In genomic region chr15:75360856-75361255, GRCh38 we compare ENCODE assay signal across 24 cellular contexts. TPM values are rescaled to one million over a fixed set of nuclear protein-coding genes. Genes with fewer than 3 reads are reported as not detected.
DNase-seq lines count a peak whose midpoint lies in the region; ATAC-seq and TF ChIP-seq lines count a peak whose summit lies in the region.
"Had no signal": no experiment of that assay in that cellular context is flagged by ENCODE, and none has a peak within 500 bp of the region (broad histone marks: within the 10 kb centered on the region; RNA-seq: fewer than 3 reads in every experiment).

No MANE protein-coding gene starts in this region.

- no peaks in the 10 kb centered on the region for H3K9me3 Mint-ChIP-seq in activated naive CD4-positive, alpha-beta T cell treated with anti-CD3 and anti-CD28 coated beads, Interleukin-2, amount 50 U/mL, for 72 hours
- H3K9me3 Mint-ChIP-seq in activated naive CD4-positive, alpha-beta T cell treated with anti-CD3 and anti-CD28 coated beads, Interleukin-2, amount 10 ng/mL, durations not matched to agents 7 days and 5 days: no peaks in the 10 kb centered on the region
- no peaks in the 10 kb centered on the region for H3K9me3 Mint-ChIP-seq in activated T-helper 17 cell treated with anti-CD3 and anti-CD28 coated beads, Interleukin-2, amount 50 U/mL, for 72 hours
- no peaks in the 10 kb centered on the region for H3K9me3 Mint-ChIP-seq in stimulated activated memory B cell treated with anti-CD40 and anti-IgM and Interleukin-4, amounts not matched to agents 10 μg/mL and 1 μg/mL and 100 μg/mL, for 72 hours
- no peaks in the 10 kb centered on the region for H3K9me3 Mint-ChIP-seq in CD4-positive, alpha-beta memory T cell
- H3K9me3 Mint-ChIP-seq: CD4-positive, CD25-positive, alpha-beta regulatory T cell had no signal

- peaks cover 64% of the 10 kb centered on the region for H3K36me3 ChIP-seq in CD4-positive, alpha-beta memory T cell (ENCODE audit: insufficient read depth, low read length)
- H3K36me3 ChIP-seq in upper lobe of right lung: peaks cover 99% of the 10 kb centered on the region

- no peaks in the 10 kb centered on the region for H3K27me3 Mint-ChIP-seq in activated naive CD4-positive, alpha-beta T cell treated with anti-CD3 and anti-CD28 coated beads, Interleukin-2, amount 10 ng/mL, durations not matched to agents 7 days and 5 days
- no peaks in the 10 kb centered on the region for H3K27me3 Mint-ChIP-seq in activated T-helper 17 cell treated with anti-CD3 and anti-CD28 coated beads, Interleukin-2, amount 50 U/mL, for 72 hours
- H3K27me3 Mint-ChIP-seq in stimulated activated memory B cell treated with anti-CD40 and anti-IgM and Interleukin-4, amounts not matched to agents 10 μg/mL and 1 μg/mL and 100 μg/mL, for 72 hours: no peaks in the 10 kb centered on the region
- no peaks in the 10 kb centered on the region for H3K27me3 Mint-ChIP-seq in CD4-positive, alpha-beta memory T cell
- H3K27me3 Mint-ChIP-seq: CD4-positive, CD25-positive, alpha-beta regulatory T cell had no signal

- H3K36me3 Mint-ChIP-seq in activated naive CD4-positive, alpha-beta T cell treated with anti-CD3 and anti-CD28 coated beads, Interleukin-2, amount 50 U/mL, for 72 hours: no peaks in the 10 kb centered on the region
- peaks cover 23% of the 10 kb centered on the region for H3K36me3 Mint-ChIP-seq in activated naive CD4-positive, alpha-beta T cell treated with anti-CD3 and anti-CD28 coated beads, Interleukin-2, amount 10 ng/mL, durations not matched to agents 7 days and 5 days
- peaks cover 48% of the 10 kb centered on the region for H3K36me3 Mint-ChIP-seq in activated T-helper 17 cell treated with anti-CD3 and anti-CD28 coated beads, Interleukin-2, amount 50 U/mL, for 72 hours (ENCODE audit: low read depth)
- H3K36me3 Mint-ChIP-seq in stimulated activated memory B cell treated with anti-CD40 and anti-IgM and Interleukin-4, amounts not matched to agents 10 μg/mL and 1 μg/mL and 100 μg/mL, for 72 hours: peaks cover 66% of the 10 kb centered on the region
- peaks cover 19 to 51% of the 10 kb centered on the region in 2 donors for H3K36me3 Mint-ChIP-seq in CD4-positive, alpha-beta memory T cell

- CTCF ChIA-PET in activated naive CD4-positive, alpha-beta T cell treated with anti-CD3 and anti-CD28 coated beads, Interleukin-2, amount 10 ng/mL, durations not matched to agents 7 days and 5 days (lab: Charles Lee): no interaction called here
- CTCF ChIA-PET in CD4-positive, alpha-beta memory T cell (lab: Charles Lee; ENCODE audit: partially characterized antibody): no interaction called here

- TF ChIP-seq CTCF in upper lobe of right lung (IDR thresholded peaks at IDR 0.05): no peak

- peak overlapping the region; percentile 30 to 38 for H3K27ac Mint-ChIP-seq in activated naive CD4-positive, alpha-beta T cell treated with anti-CD3 and anti-CD28 coated beads, Interleukin-2, amount 50 U/mL, for 72 hours
- H3K27ac Mint-ChIP-seq in activated naive CD4-positive, alpha-beta T cell treated with anti-CD3 and anti-CD28 coated beads, Interleukin-2, amount 10 ng/mL, durations not matched to agents 7 days and 5 days: no peak overlapping the region
- H3K27ac Mint-ChIP-seq in activated T-helper 17 cell treated with anti-CD3 and anti-CD28 coated beads, Interleukin-2, amount 50 U/mL, for 72 hours: peak overlapping the region; percentile 41
- no peak overlapping the region for H3K27ac Mint-ChIP-seq in stimulated activated memory B cell treated with anti-CD40 and anti-IgM and Interleukin-4, amounts not matched to agents 10 μg/mL and 1 μg/mL and 100 μg/mL, for 72 hours
- peak overlapping the region in 1 of 7 donors; percentile 17 for H3K27ac Mint-ChIP-seq in CD4-positive, alpha-beta memory T cell

- intact Hi-C loops in CD4-positive, alpha-beta memory T cell (cut with micrococcal nuclease): loop anchor here (10.0 kb wide), 1 partner anchor 336 kb away; the partner anchor contains the start of gene PPCDC
- intact Hi-C loops in upper lobe of right lung (cut with DNase I): no loop called here

- H3K27ac ChIP-seq in CD4-positive, alpha-beta memory T cell (ENCODE audit: low read depth, low read length): no peak overlapping the region
- H3K27ac ChIP-seq in upper lobe of right lung: no peak overlapping the region
- H3K27ac ChIP-seq: BLaER1, GM23248, SJSA1 had no signal

- no peaks in the 10 kb centered on the region for H3K4me1 ChIP-seq in CD4-positive, alpha-beta memory T cell (ENCODE audit: insufficient read depth, low read length)
- H3K4me1 ChIP-seq in upper lobe of right lung: no peaks in the 10 kb centered on the region
- H3K4me1 ChIP-seq: SJSA1 had no signal

- no peak overlapping the region for H3K4me3 ChIP-seq in CD4-positive, alpha-beta memory T cell (ENCODE audit: low read length in 2 of 2)
- H3K4me3 ChIP-seq in upper lobe of right lung: no peak overlapping the region
- H3K4me3 ChIP-seq: BLaER1, GM23248, SJSA1 had no signal

- H3K27me3 ChIP-seq in CD4-positive, alpha-beta memory T cell (ENCODE audit: insufficient read depth, low read length): no peaks in the 10 kb centered on the region
- no peaks in the 10 kb centered on the region for H3K27me3 ChIP-seq in upper lobe of right lung
- H3K27me3 ChIP-seq: BLaER1, SJSA1 had no signal

- no peaks in the 10 kb centered on the region for H3K9me3 ChIP-seq in CD4-positive, alpha-beta memory T cell (ENCODE audit: control insufficient read depth in 1 of 2, low read length in 2 of 2)
- no peaks in the 10 kb centered on the region for H3K9me3 ChIP-seq in upper lobe of right lung
- H3K9me3 ChIP-seq: BLaER1, SJSA1 had no signal

- ATAC-seq in activated naive CD4-positive, alpha-beta T cell treated with anti-CD3 and anti-CD28 coated beads, Interleukin-2, amount 50 U/mL, for 72 hours: peak in 1 of 2 donors; percentile 7
- ATAC-seq in activated T-helper 17 cell treated with anti-CD3 and anti-CD28 coated beads, Interleukin-2, amount 50 U/mL, for 72 hours (replicated peaks): no peak
- peak; percentile 24 for ATAC-seq in stimulated activated memory B cell treated with anti-CD40 and anti-IgM and Interleukin-4, amounts not matched to agents 10 μg/mL and 1 μg/mL and 100 μg/mL, for 72 hours
- no peak for ATAC-seq in upper lobe of right lung
- ATAC-seq: PC-3, Right ventricle myocardium inferior had no signal

- DNase-seq in activated naive CD4-positive, alpha-beta T cell treated with anti-CD3 and anti-CD28 coated beads, Interleukin-2, amount 50 U/mL, for 72 hours (ENCODE audit: low spot score in 2 of 2): no peak
- no peak for DNase-seq in activated naive CD4-positive, alpha-beta T cell treated with anti-CD3 and anti-CD28 coated beads, Interleukin-2, amount 10 ng/mL, durations not matched to agents 7 days and 5 days
- DNase-seq in iPS-NIHi11 (ENCODE audit: low spot score) (peak; percentile 5), NCI-H1417 treated with DMSO at 0.1 percent for 48 hours (lab: John Stamatoyannopoulos, UW) (no peak), upper lobe of right lung (no peak)
- DNase-seq in CD4-positive, alpha-beta memory T cell: no peak
- DNase-seq: CD4-positive, CD25-positive, alpha-beta regulatory T cell; DMS53; GM23248; H7; KBM-7; NCI-H1105; NCI-H146; NCI-H1930; NCI-H2107; NCI-H524; NCI-H774; PC-3 had no signal

- H3K4me3 Mint-ChIP-seq in activated naive CD4-positive, alpha-beta T cell treated with anti-CD3 and anti-CD28 coated beads, Interleukin-2, amount 10 ng/mL, durations not matched to agents 7 days and 5 days: no peak overlapping the region
- H3K4me3 Mint-ChIP-seq in activated T-helper 17 cell treated with anti-CD3 and anti-CD28 coated beads, Interleukin-2, amount 50 U/mL, for 72 hours: no peak overlapping the region
- H3K4me3 Mint-ChIP-seq in stimulated activated memory B cell treated with anti-CD40 and anti-IgM and Interleukin-4, amounts not matched to agents 10 μg/mL and 1 μg/mL and 100 μg/mL, for 72 hours: no peak overlapping the region
- no peak overlapping the region for H3K4me3 Mint-ChIP-seq in CD4-positive, alpha-beta memory T cell
- H3K4me3 Mint-ChIP-seq: CD4-positive, CD25-positive, alpha-beta regulatory T cell had no signal

- peaks cover 3% of the 10 kb centered on the region for H3K4me1 Mint-ChIP-seq in activated naive CD4-positive, alpha-beta T cell treated with anti-CD3 and anti-CD28 coated beads, Interleukin-2, amount 10 ng/mL, durations not matched to agents 7 days and 5 days
- no peaks in the 10 kb centered on the region for H3K4me1 Mint-ChIP-seq in activated T-helper 17 cell treated with anti-CD3 and anti-CD28 coated beads, Interleukin-2, amount 50 U/mL, for 72 hours
- no peaks in the 10 kb centered on the region for H3K4me1 Mint-ChIP-seq in stimulated activated memory B cell treated with anti-CD40 and anti-IgM and Interleukin-4, amounts not matched to agents 10 μg/mL and 1 μg/mL and 100 μg/mL, for 72 hours
- peaks cover 0 to 4% (median 0%) of the 10 kb centered on the region in 4 donors for H3K4me1 Mint-ChIP-seq in CD4-positive, alpha-beta memory T cell

- POLR2A ChIA-PET in CD4-positive, alpha-beta memory T cell (lab: Charles Lee; ENCODE audit: partially characterized antibody): no interaction called here

RNA-seq across cellular contexts. Expression of gene MAN2C1, which starts 7.6 kb away (rescaled TPM):
- 100 to 1,000 TPM; 106 to 167 TPM for total RNA-seq in activated naive CD4-positive, alpha-beta T cell treated with anti-CD3 and anti-CD28 coated beads, Interleukin-2, amount 50 U/mL, for 72 hours
- 100 to 1,000 TPM; 114 to 245 TPM for total RNA-seq in activated T-helper 17 cell treated with anti-CD3 and anti-CD28 coated beads, Interleukin-2, amount 50 U/mL, for 72 hours
- 100 to 1,000 TPM; 448 to 449 TPM for total RNA-seq in CD4-positive, alpha-beta memory T cell
- polyA plus RNA-seq in CD4-positive, alpha-beta memory T cell: 10 to 100 TPM; 32.2 to 38.0 TPM
- total RNA-seq in upper lobe of right lung: 252 TPM

RNA-seq across cellular contexts. Expression of gene NEIL1, which starts 14.0 kb away (rescaled TPM):
- 10 to 100 TPM in 1 of 2 donors, 1 to 10 TPM in 1; 9.4 to 20.4 TPM for total RNA-seq in activated naive CD4-positive, alpha-beta T cell treated with anti-CD3 and anti-CD28 coated beads, Interleukin-2, amount 50 U/mL, for 72 hours
- 10 to 100 TPM; 11.6 to 56.7 TPM for total RNA-seq in activated T-helper 17 cell treated with anti-CD3 and anti-CD28 coated beads, Interleukin-2, amount 50 U/mL, for 72 hours
- 10 to 100 TPM; 13.0 to 16.4 TPM for total RNA-seq in CD4-positive, alpha-beta memory T cell
- 1 to 10 TPM; 1.5 to 2.6 TPM for polyA plus RNA-seq in CD4-positive, alpha-beta memory T cell
- total RNA-seq in upper lobe of right lung: 42.1 TPM
- total RNA-seq: Daoy had no signal

RNA-seq across cellular contexts. Expression of gene COMMD4, which starts 25.0 kb away (rescaled TPM):
- total RNA-seq in activated naive CD4-positive, alpha-beta T cell treated with anti-CD3 and anti-CD28 coated beads, Interleukin-2, amount 50 U/mL, for 72 hours: 100 to 1,000 TPM in 1 of 2 donors, 10 to 100 TPM in 1; 85.6 to 122 TPM
- 10 to 100 TPM; 69.9 to 78.9 TPM for total RNA-seq in activated T-helper 17 cell treated with anti-CD3 and anti-CD28 coated beads, Interleukin-2, amount 50 U/mL, for 72 hours
- 10 to 100 TPM; 33.9 to 36.4 TPM for total RNA-seq in CD4-positive, alpha-beta memory T cell
- polyA plus RNA-seq in CD4-positive, alpha-beta memory T cell: 10 to 100 TPM; 41.0 to 45.6 TPM
- 57.5 TPM for total RNA-seq in upper lobe of right lung

Comparison
In these comparisons a context has a peak if more than half of its experiments do, and no peak if none do; other contexts are left out.
1. H3K27ac Mint-ChIP-seq: peak in activated naive CD4-positive, alpha-beta T cell treated with anti-CD3 and anti-CD28 coated beads, Interleukin-2, amount 50 U/mL, for 72 hours (2 of 2) and activated T-helper 17 cell treated with anti-CD3 and anti-CD28 coated beads, Interleukin-2, amount 50 U/mL, for 72 hours (single experiment); none in activated naive CD4-positive, alpha-beta T cell treated with anti-CD3 and anti-CD28 coated beads, Interleukin-2, amount 10 ng/mL, durations not matched to agents 7 days and 5 days (single experiment) and stimulated activated memory B cell treated with anti-CD40 and anti-IgM and Interleukin-4, amounts not matched to agents 10 μg/mL and 1 μg/mL and 100 μg/mL, for 72 hours (single experiment).